In genomic region chr9:137545123-137545522, GRCh38 we compare ENCODE assay signal across 16 cellular contexts. TPM values are rescaled to one million over a fixed set of nuclear protein-coding genes. Genes with fewer than 3 reads are reported as not detected.
A peak's percentile ranks its signal among the peaks of the same experiment; 100 is the strongest.
DNase-seq lines count a peak whose midpoint lies in the region; ATAC-seq, FAIRE-seq and TF ChIP-seq lines count a peak whose summit lies in the region.
"Had no signal": no experiment of that assay in that cellular context is flagged by ENCODE, and none has a peak within 500 bp of the region (broad histone marks: within the 10 kb centered on the region; RNA-seq: fewer than 3 reads in every experiment).

No MANE protein-coding gene starts in this region.

- H3K9ac ChIP-seq in astrocyte (ENCODE audit: low read length) (no peak overlapping the region), mesenchymal stem cell (ENCODE audit: low read length) (peak overlapping the region; percentile 88)

- H3K36me3 Mint-ChIP-seq in astrocyte (ENCODE audit: low read depth, unreplicated experiment), result peaks cover 10% of the 10 kb centered on the region

- H2AFZ ChIP-seq in astrocyte (ENCODE audit: low read depth, low read length) (no peak overlapping the region), mesenchymal stem cell (ENCODE audit: low read depth, low read length) (no peak overlapping the region)

- no peak overlapping the region for H3K27ac Mint-ChIP-seq in astrocyte (ENCODE audit: unreplicated experiment)
- H3K27ac Mint-ChIP-seq: B cell; stimulated activated naive CD8-positive, alpha-beta T cell treated with anti-CD3 and anti-CD28 coated beads, Interleukin-15, Interleukin-2, amounts not matched to agents 100 ng/mL and 50 ng/mL, for 24 hours had no signal

- H3K4me2 ChIP-seq in astrocyte (ENCODE audit: low read length) (peak overlapping the region; percentile 2), mesenchymal stem cell (ENCODE audit: low read length, poor library complexity, severe bottlenecking) (no peak overlapping the region)

- H3K36me3 ChIP-seq in astrocyte (ENCODE audit: insufficient read depth, low read length) (no peaks in the 10 kb centered on the region), mesenchymal stem cell (ENCODE audit: control insufficient read depth in 1 of 2, insufficient read depth in 2 of 2, low read depth in 1 of 2, low read length in 2 of 2) (peaks cover 0 to 33% of the 10 kb centered on the region in 2 experiments)
- H3K36me3 ChIP-seq: SJCRH30 had no signal

- no peak overlapping the region for H2BK12ac ChIP-seq in mesenchymal stem cell (ENCODE audit: low read length in 2 of 2)

- H3K27me3 Mint-ChIP-seq in astrocyte (ENCODE audit: low read depth, unreplicated experiment), result no peaks in the 10 kb centered on the region
- H3K27me3 Mint-ChIP-seq: B cell; stimulated activated naive CD8-positive, alpha-beta T cell treated with anti-CD3 and anti-CD28 coated beads, Interleukin-15, Interleukin-2, amounts not matched to agents 100 ng/mL and 50 ng/mL, for 24 hours had no signal

- H3K4me3 ChIP-seq in astrocyte (ENCODE audit: insufficient read depth, low read depth, low read length), result no peak overlapping the region
- H3K4me3 ChIP-seq in mesenchymal stem cell (ENCODE audit: insufficient read depth in 1 of 2, low read depth in 1 of 2, low read length in 2 of 2), result peak overlapping the region in 1 of 2 experiments; percentile 60
- H3K4me3 ChIP-seq: SJCRH30 had no signal

- H3K27me3 ChIP-seq in astrocyte (ENCODE audit: insufficient read depth, low read length), result no peaks in the 10 kb centered on the region
- H3K27me3 ChIP-seq in mesenchymal stem cell (ENCODE audit: control insufficient read depth in 1 of 2, insufficient read depth in 1 of 2, low read length in 2 of 2), result no peaks in the 10 kb centered on the region
- H3K27me3 ChIP-seq: SJCRH30 had no signal

- DNase-seq in GM03348 (ENCODE audit: low spot score) (peak; percentile 72), astrocyte (ENCODE audit: low read depth) (no peak), mesenchymal stem cell (peak; percentile 73), stromal cell of bone marrow (ENCODE audit: low read depth) (peak; percentile 31), COLO829 (ENCODE audit: low spot score) (no peak), NCI-H748 (lab: John Stamatoyannopoulos, UW; ENCODE audit: unreplicated experiment) (no peak)
- DNase-seq: activated CD4-positive, alpha-beta T cell treated with anti-CD3 and anti-CD28 coated beads for 4 hours; activated CD8-positive, alpha-beta memory T cell treated with anti-CD3 and anti-CD28 coated beads, Interleukin-2, amount 50 U/mL, for 4 hours; activated gamma-delta T cell; NCI-H1930; T-helper 9 cell had no signal

- H3K4me1 ChIP-seq in astrocyte (ENCODE audit: insufficient read depth, low read length) (peaks cover 4% of the 10 kb centered on the region), mesenchymal stem cell (ENCODE audit: control insufficient read depth, insufficient read depth, low read depth, low read length) (peaks cover 3% of the 10 kb centered on the region)

- H2BK15ac ChIP-seq in mesenchymal stem cell (ENCODE audit: low read depth, poor library complexity, severe bottlenecking), result no peak overlapping the region

- no peaks in the 10 kb centered on the region for H3K79me2 ChIP-seq in astrocyte (ENCODE audit: insufficient read depth, low read length)

- WGBS in mesenchymal stem cell, result 87% methylated on average over 8 of the region's 10 CpGs

- no peak overlapping the region for H3K4ac ChIP-seq in mesenchymal stem cell (ENCODE audit: low read depth in 1 of 2, low read length in 2 of 2)

- H3K9me3 ChIP-seq in astrocyte (ENCODE audit: insufficient read depth, low read depth, low read length) (no peaks in the 10 kb centered on the region), mesenchymal stem cell (ENCODE audit: control insufficient read depth, low read length) (no peaks in the 10 kb centered on the region)
- H3K9me3 ChIP-seq: SJCRH30 had no signal

- no peak overlapping the region for H4K8ac ChIP-seq in mesenchymal stem cell (ENCODE audit: low read length)

- H3K14ac ChIP-seq in mesenchymal stem cell (ENCODE audit: low read length in 2 of 2), result no peak overlapping the region

- no peak for ATAC-seq in GM18867 (IDR thresholded peaks at IDR 0.05; ENCODE audit: unreplicated experiment)
- ATAC-seq: left colon had no signal

- FAIRE-seq in astrocyte (lab: Jason Lieb, UNC), result no peak

- no peaks in the 10 kb centered on the region for H4K20me1 ChIP-seq in astrocyte (ENCODE audit: insufficient read depth, low read length)

- H3K23ac ChIP-seq in mesenchymal stem cell (ENCODE audit: low read length in 2 of 2), result no peak overlapping the region

- H2BK5ac ChIP-seq in mesenchymal stem cell (ENCODE audit: low read depth, low read length, poor library complexity, severe bottlenecking), result no peak overlapping the region

- H3K4me3 Mint-ChIP-seq in astrocyte (ENCODE audit: unreplicated experiment), result no peak overlapping the region
- H3K4me3 Mint-ChIP-seq: stimulated activated naive CD8-positive, alpha-beta T cell treated with anti-CD3 and anti-CD28 coated beads, Interleukin-15, Interleukin-2, amounts not matched to agents 100 ng/mL and 50 ng/mL, for 24 hours had no signal

- no peak overlapping the region for H2BK120ac ChIP-seq in mesenchymal stem cell (ENCODE audit: low read depth, low read length)

- TF ChIP-seq CTCF in astrocyte (IDR thresholded peaks at IDR 0.05; ENCODE audit: insufficient read depth, low read depth, low read length), result no peak

- no peaks in the 10 kb centered on the region for H3K9me3 Mint-ChIP-seq in astrocyte (ENCODE audit: unreplicated experiment)
- H3K9me3 Mint-ChIP-seq: stimulated activated naive CD8-positive, alpha-beta T cell treated with anti-CD3 and anti-CD28 coated beads, Interleukin-15, Interleukin-2, amounts not matched to agents 100 ng/mL and 50 ng/mL, for 24 hours had no signal

- H2AK5ac ChIP-seq in mesenchymal stem cell (ENCODE audit: low read length, severe bottlenecking), result no peak overlapping the region

- H3K27ac ChIP-seq in astrocyte (ENCODE audit: low read depth, low read length) (no peak overlapping the region), mesenchymal stem cell (ENCODE audit: low read length, poor library complexity, severe bottlenecking) (no peak overlapping the region)
- H3K27ac ChIP-seq: SJCRH30 had no signal

- H3K79me1 ChIP-seq in mesenchymal stem cell (replicated peaks; ENCODE audit: low read length, poor library complexity, severe bottlenecking), result no peaks in the 10 kb centered on the region

- no peak overlapping the region for H4K91ac ChIP-seq in mesenchymal stem cell (ENCODE audit: low read length)

- peaks cover 7% of the 10 kb centered on the region for H3K4me1 Mint-ChIP-seq in astrocyte (ENCODE audit: low read depth, unreplicated experiment)

- no peak overlapping the region for H3K18ac ChIP-seq in mesenchymal stem cell (ENCODE audit: low read depth in 1 of 2, low read length in 2 of 2)

RNA-seq across cellular contexts. Expression of gene PNPLA7, which starts 5.1 kb away (rescaled TPM):
- 2.6 and 2.9 TPM in 2 replicates for total RNA-seq in astrocyte
- polyA plus RNA-seq in mesenchymal stem cell (2013, experiment 1 of 2), result 1.1 TPM
- polyA plus RNA-seq in mesenchymal stem cell (2013, experiment 2 of 2), result 1.2 TPM

RNA-seq across cellular contexts. Expression of gene MRPL41, which starts 6.6 kb away (rescaled TPM):
- 58.6 and 62.9 TPM in 2 replicates for total RNA-seq in astrocyte
- 57.4 TPM for polyA plus RNA-seq in mesenchymal stem cell (2013, experiment 1 of 2)
- polyA plus RNA-seq in mesenchymal stem cell (2013, experiment 2 of 2), result 58.2 TPM

RNA-seq across cellular contexts. Expression of gene DPH7, which starts 33.6 kb away (rescaled TPM):
- 34.4 and 35.4 TPM in 2 replicates for total RNA-seq in astrocyte
- 14.4 TPM for polyA plus RNA-seq in mesenchymal stem cell (2013, experiment 1 of 2)
- 14.8 TPM for polyA plus RNA-seq in mesenchymal stem cell (2013, experiment 2 of 2)

RNA-seq across cellular contexts. Expression of gene ZMYND19, which starts 45.2 kb away (rescaled TPM):
- total RNA-seq in astrocyte, result 31.1 and 34.0 TPM in 2 replicates
- polyA plus RNA-seq in mesenchymal stem cell (2013, experiment 1 of 2), result 13.6 TPM
- polyA plus RNA-seq in mesenchymal stem cell (2013, experiment 2 of 2), result 13.2 TPM

Comparison
In these comparisons a context has a peak if more than half of its experiments do, and no peak if none do; other contexts are left out.
1. DNase-seq: peak in GM03348 (single experiment), mesenchymal stem cell (single experiment) and stromal cell of bone marrow (single experiment); none in astrocyte (single experiment), COLO829 (single experiment) and NCI-H748 (single experiment).